Comparison of ENCODE assay signal across 17 cellular contexts in the genomic region with DNA sequence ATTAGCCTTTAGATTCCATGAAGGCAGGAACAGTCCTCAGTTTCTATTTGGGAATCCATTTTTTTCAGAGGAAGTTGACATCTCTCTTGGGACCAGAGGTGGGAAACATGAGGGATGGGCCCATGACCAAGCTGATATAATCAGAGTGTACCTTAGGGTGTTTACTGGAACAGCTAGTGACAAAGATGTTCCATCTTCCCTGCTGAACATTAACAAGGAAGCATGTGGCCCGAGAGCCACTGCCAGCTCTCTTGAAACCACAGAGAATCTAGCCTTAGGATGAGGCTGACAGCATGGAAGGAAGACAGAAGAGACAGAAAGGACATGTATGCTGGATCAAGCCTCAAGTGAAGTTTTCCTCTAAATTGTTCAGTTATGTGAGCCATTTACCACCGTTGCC. TPM values are rescaled to one million over a fixed set of nuclear protein-coding genes. Genes with fewer than 3 reads are reported as not detected.
"Had no signal": no experiment of that assay in that cellular context is flagged by ENCODE, and none has a peak within 500 bp of the region (broad histone marks: within the 10 kb centered on the region; RNA-seq: fewer than 3 reads in every experiment).

No MANE protein-coding gene starts in this region.

- H3K9me3 Mint-ChIP-seq: natural killer cell had no signal

- H3K9me3 ChIP-seq: gastroesophageal sphincter, heart right ventricle, mucosa of descending colon, neutrophil, right atrium auricular region, SJSA1 had no signal

- H3K36me3 Mint-ChIP-seq: natural killer cell had no signal

- H3K27me3 ChIP-seq: neutrophil, right atrium auricular region, SJSA1 had no signal

- H3K27ac ChIP-seq: epithelial cell of prostate, gastroesophageal sphincter, heart right ventricle, neutrophil, parathyroid adenoma, right atrium auricular region, SJSA1 had no signal

- H3K4me1 ChIP-seq: gastroesophageal sphincter, SJSA1 had no signal

- H3K36me3 ChIP-seq: gastroesophageal sphincter, heart right ventricle, neutrophil, right atrium auricular region, SJSA1 had no signal

- H3K4me3 ChIP-seq: gastroesophageal sphincter, heart right ventricle, mucosa of descending colon, right atrium auricular region, SJSA1 had no signal

- ATAC-seq: activated CD8-positive, alpha-beta T cell treated with anti-CD3 and anti-CD28 coated beads, Interleukin-2, amount 10 ng/mL, durations not matched to agents 7 days and 5 days; gastroesophageal sphincter; mucosa of descending colon; natural killer cell; stimulated activated naive CD8-positive, alpha-beta T cell treated with anti-CD3 and anti-CD28 coated beads, Interleukin-15, Interleukin-2, amounts not matched to agents 100 U/mL and 50 U/mL, for 24 hours had no signal

- H3K4me3 Mint-ChIP-seq: activated CD8-positive, alpha-beta T cell treated with anti-CD3 and anti-CD28 coated beads, Interleukin-2, amount 10 ng/mL, durations not matched to agents 7 days and 5 days; natural killer cell had no signal

- DNase-seq: activated CD8-positive, alpha-beta memory T cell treated with anti-CD3 and anti-CD28 coated beads, Interleukin-2, amount 50 U/mL, for 4 hours; activated CD8-positive, alpha-beta T cell treated with anti-CD3 and anti-CD28 coated beads, Interleukin-2, amount 10 ng/mL, durations not matched to agents 7 days and 5 days; activated naive CD4-positive, alpha-beta T cell treated with Interleukin-2 at 50 U/mL for 16 hours; dermis blood vessel endothelial cell; heart right ventricle; left cardiac atrium; mucosa of descending colon; natural killer cell; small intestine; stimulated activated CD4-positive, alpha-beta T cell treated with anti-CD3 and anti-CD28 coated beads, Interleukin-4, amount 100 ng/mL, for 24 hours; stimulated activated naive CD8-positive, alpha-beta T cell treated with anti-CD3 and anti-CD28 coated beads, Interleukin-15, Interleukin-2, amounts not matched to agents 100 U/mL and 50 U/mL, for 24 hours had no signal

- H3K27ac Mint-ChIP-seq: activated CD8-positive, alpha-beta T cell treated with anti-CD3 and anti-CD28 coated beads, Interleukin-2, amount 10 ng/mL, durations not matched to agents 7 days and 5 days; natural killer cell had no signal

RNA-seq across cellular contexts. Expression of gene AQP3, which starts 16.0 kb away (rescaled TPM):
- total RNA-seq: SJSA1 had no signal

RNA-seq across cellular contexts. Expression of gene AQP7, which starts 29.1 kb away (rescaled TPM):
- total RNA-seq: activated CD8-positive, alpha-beta T cell treated with anti-CD3 and anti-CD28 coated beads, Interleukin-2, amount 10 ng/mL, durations not matched to agents 7 days and 5 days; dermis blood vessel endothelial cell; natural killer cell; SJSA1 had no signal
